ENCODE assay signal across 9 cellular contexts in genomic region chr2:28755411-28755810, GRCh38. TPM values are rescaled to one million over a fixed set of nuclear protein-coding genes. Genes with fewer than 3 reads are reported as not detected.
DNase-seq lines count a peak whose midpoint lies in the region; ATAC-seq and TF ChIP-seq lines count a peak whose summit lies in the region.
"Had no signal": no experiment of that assay in that cellular context is flagged by ENCODE, and none has a peak within 500 bp of the region (broad histone marks: within the 10 kb centered on the region; RNA-seq: fewer than 3 reads in every experiment).

No MANE protein-coding gene starts in this region.

- no peaks in the 10 kb centered on the region for H3K9me2 ChIP-seq in hepatocyte (replicated peaks; ENCODE audit: insufficient read depth)

- no peak overlapping the region for H3K4me3 Mint-ChIP-seq in activated CD8-positive, alpha-beta memory T cell treated with anti-CD3 and anti-CD28 coated beads, Interleukin-2, amount 10 ng/mL, durations not matched to agents 7 days and 5 days
- peak overlapping the region; percentile 68 for H3K4me3 Mint-ChIP-seq in activated naive CD8-positive, alpha-beta T cell

- peaks cover 18% of the 10 kb centered on the region for H3K36me3 Mint-ChIP-seq in activated CD8-positive, alpha-beta memory T cell treated with anti-CD3 and anti-CD28 coated beads, Interleukin-2, amount 10 ng/mL, durations not matched to agents 7 days and 5 days
- H3K36me3 Mint-ChIP-seq in activated naive CD8-positive, alpha-beta T cell, result no peaks in the 10 kb centered on the region

- H3K4me2 ChIP-seq in hepatocyte, result peak overlapping the region; percentile 76

- no peak for ATAC-seq in activated CD8-positive, alpha-beta memory T cell treated with anti-CD3 and anti-CD28 coated beads, Interleukin-2, amount 10 ng/mL, durations not matched to agents 7 days and 5 days
- ATAC-seq in HG03460 (IDR thresholded peaks at IDR 0.05; ENCODE audit: unreplicated experiment), result no peak
- ATAC-seq in HG03457 (IDR thresholded peaks at IDR 0.05; ENCODE audit: unreplicated experiment), result no peak
- ATAC-seq: K562 had no signal

- H3K9me3 ChIP-seq in hepatocyte (ENCODE audit: low read depth) (no peaks in the 10 kb centered on the region), subcutaneous abdominal adipose tissue (ENCODE audit: control insufficient read depth in 5 of 5, low read length in 5 of 5) (no peaks in the 10 kb centered on the region)

- WGBS in hepatocyte (ENCODE audit: low lambda C conversion rate, missing lambda C conversion rate), result 70% methylated on average over 3 of the region's 3 CpGs

- H2AFZ ChIP-seq in hepatocyte, result no peak overlapping the region

- peak overlapping the region; percentile 1 for H3K4me3 ChIP-seq in hepatocyte
- no peak overlapping the region for H3K4me3 ChIP-seq in subcutaneous abdominal adipose tissue (ENCODE audit: low read depth in 1 of 5, low read length in 5 of 5)
- H3K4me3 ChIP-seq: K562 had no signal

- peaks cover 70% of the 10 kb centered on the region for H4K20me1 ChIP-seq in hepatocyte (ENCODE audit: insufficient read depth, poor library complexity, severe bottlenecking)

- H3K79me2 ChIP-seq in hepatocyte, result peaks cover 84% of the 10 kb centered on the region

- H3K36me3 ChIP-seq in hepatocyte (replicated peaks; ENCODE audit: insufficient read depth, low read depth) (no peaks in the 10 kb centered on the region), subcutaneous abdominal adipose tissue (ENCODE audit: control insufficient read depth in 5 of 5, insufficient read depth in 5 of 5, low read length in 5 of 5) (peaks cover 4 to 5% (median 5%) of the 10 kb centered on the region in 5 donors)

- no peak for TF ChIP-seq CTCF in hepatocyte (IDR thresholded peaks at IDR 0.05; ENCODE audit: poor library complexity)

- H3K27ac ChIP-seq in hepatocyte (peak overlapping the region; percentile 28), subcutaneous abdominal adipose tissue (ENCODE audit: low read depth, low read length) (peak overlapping the region; percentile 7)

- H3K9me3 Mint-ChIP-seq in activated CD8-positive, alpha-beta memory T cell treated with anti-CD3 and anti-CD28 coated beads, Interleukin-2, amount 10 ng/mL, durations not matched to agents 7 days and 5 days (ENCODE audit: low read depth), result no peaks in the 10 kb centered on the region
- H3K9me3 Mint-ChIP-seq in activated naive CD8-positive, alpha-beta T cell (ENCODE audit: low read depth), result no peaks in the 10 kb centered on the region

- H3K27me3 Mint-ChIP-seq in activated CD8-positive, alpha-beta memory T cell treated with anti-CD3 and anti-CD28 coated beads, Interleukin-2, amount 10 ng/mL, durations not matched to agents 7 days and 5 days, result no peaks in the 10 kb centered on the region
- no peaks in the 10 kb centered on the region for H3K27me3 Mint-ChIP-seq in activated naive CD8-positive, alpha-beta T cell

- no peak for DNase-seq in activated CD8-positive, alpha-beta memory T cell treated with anti-CD3 and anti-CD28 coated beads, Interleukin-2, amount 10 ng/mL, durations not matched to agents 7 days and 5 days
- DNase-seq in activated CD8-positive, alpha-beta memory T cell treated with anti-CD3 and anti-CD28 coated beads for 24 hours, result no peak
- DNase-seq in hepatocyte (ENCODE audit: low spot score) (no peak), foreskin melanocyte (no peak)

- H3K27me3 ChIP-seq in hepatocyte (no peaks in the 10 kb centered on the region), subcutaneous abdominal adipose tissue (ENCODE audit: control insufficient read depth in 5 of 5, insufficient read depth in 4 of 5, low read length in 5 of 5) (no peaks in the 10 kb centered on the region)

- CTCF ChIA-PET in activated CD8-positive, alpha-beta memory T cell treated with anti-CD3 and anti-CD28 coated beads, Interleukin-2, amount 10 ng/mL, durations not matched to agents 7 days and 5 days (lab: Charles Lee), result interaction anchor here (0.8 to 11.9 kb wide), 3 partner anchors 9 to 189 kb away, joined by 3 to 142 read pairs (median 5); no protein-coding TSS in a partner anchor

- peaks cover 14% of the 10 kb centered on the region for H3K4me1 ChIP-seq in hepatocyte (ENCODE audit: insufficient read depth)
- H3K4me1 ChIP-seq in subcutaneous abdominal adipose tissue (ENCODE audit: control insufficient read depth in 5 of 5, insufficient read depth in 5 of 5, low read length in 5 of 5), result peaks cover 4 to 60% (median 56%) of the 10 kb centered on the region in 5 donors

- peak overlapping the region; percentile 39 for H3K27ac Mint-ChIP-seq in activated CD8-positive, alpha-beta memory T cell treated with anti-CD3 and anti-CD28 coated beads, Interleukin-2, amount 10 ng/mL, durations not matched to agents 7 days and 5 days
- H3K27ac Mint-ChIP-seq in activated naive CD8-positive, alpha-beta T cell, result peak overlapping the region; percentile 51

- peak overlapping the region in 1 of 5 donors; percentile 25 for H3K9ac ChIP-seq in subcutaneous abdominal adipose tissue (ENCODE audit: low read length in 5 of 5)

- H3K4me1 Mint-ChIP-seq in activated CD8-positive, alpha-beta memory T cell treated with anti-CD3 and anti-CD28 coated beads, Interleukin-2, amount 10 ng/mL, durations not matched to agents 7 days and 5 days, result peaks cover 48% of the 10 kb centered on the region
- peaks cover 58% of the 10 kb centered on the region for H3K4me1 Mint-ChIP-seq in activated naive CD8-positive, alpha-beta T cell (ENCODE audit: low read depth)

RNA-seq across cellular contexts. Expression of gene PPP1CB, which starts 3.8 kb away (rescaled TPM):
- 100 to 1,000 TPM; 153 to 218 TPM for total RNA-seq in activated CD8-positive, alpha-beta memory T cell treated with anti-CD3 and anti-CD28 coated beads, Interleukin-2, amount 10 ng/mL, durations not matched to agents 7 days and 5 days
- 250 and 269 TPM in 2 replicates for total RNA-seq in hepatocyte
- polyA plus RNA-seq in hepatocyte, result 157 and 161 TPM in 2 replicates

RNA-seq across cellular contexts. Expression of gene SPDYA, which starts 55.2 kb away (rescaled TPM):
- total RNA-seq in activated CD8-positive, alpha-beta memory T cell treated with anti-CD3 and anti-CD28 coated beads, Interleukin-2, amount 10 ng/mL, durations not matched to agents 7 days and 5 days, result 1 to 10 TPM; 1.6 TPM
- 1.2 and 1.7 TPM in 2 replicates for total RNA-seq in hepatocyte
- 1.3 and 2.1 TPM in 2 replicates for polyA plus RNA-seq in hepatocyte
